1 cellular context compared by ENCODE assay signal in genomic region chr3:101846709-101847108, GRCh38.
TF ChIP-seq lines count a peak whose summit lies in the region.

No MANE protein-coding gene starts in this region.

TF ChIP-seq in IMR-90, 13 proteins besides CTCF, POLR2A, EP300 and RAD21:
- no peak for TF ChIP-seq NFE2L2 (IDR thresholded peaks at IDR 0.05; ENCODE audit: low read depth, low read length)
- no peak for TF ChIP-seq RFX5 (IDR thresholded peaks at IDR 0.05; ENCODE audit: low read depth, low read length)
- no peak for TF ChIP-seq CEBPB (IDR thresholded peaks at IDR 0.05; ENCODE audit: low read depth, low read length)
- no peak for TF ChIP-seq RCOR1 (IDR thresholded peaks at IDR 0.05; ENCODE audit: insufficient replicate concordance, low read length)
- TF ChIP-seq SMC3 (IDR thresholded peaks at IDR 0.05; ENCODE audit: low read depth, low read length) = no peak
- TF ChIP-seq ELK1 (IDR thresholded peaks at IDR 0.05; ENCODE audit: borderline replicate concordance, low read depth, low read length) = no peak
- no peak for TF ChIP-seq MAZ (IDR thresholded peaks at IDR 0.05; ENCODE audit: borderline replicate concordance, low read depth, low read length)
- TF ChIP-seq MAFK (IDR thresholded peaks at IDR 0.05; ENCODE audit: low read depth, low read length) = no peak
- TF ChIP-seq USF2 (IDR thresholded peaks at IDR 0.05; ENCODE audit: low read depth, low read length) = no peak
- no peak for TF ChIP-seq BHLHE40 (IDR thresholded peaks at IDR 0.05; ENCODE audit: low read depth, low read length)
- TF ChIP-seq FOS (IDR thresholded peaks at IDR 0.05; ENCODE audit: low read depth, low read length) = no peak
- TF ChIP-seq CHD1 (IDR thresholded peaks at IDR 0.05; ENCODE audit: low read depth, low read length) = no peak
- TF ChIP-seq MXI1 (IDR thresholded peaks at IDR 0.05; ENCODE audit: borderline replicate concordance, low read depth, low read length) = no peak
TF ChIP-seq in IMR-90: peak in this region for 0.
